In the genomic region with DNA sequence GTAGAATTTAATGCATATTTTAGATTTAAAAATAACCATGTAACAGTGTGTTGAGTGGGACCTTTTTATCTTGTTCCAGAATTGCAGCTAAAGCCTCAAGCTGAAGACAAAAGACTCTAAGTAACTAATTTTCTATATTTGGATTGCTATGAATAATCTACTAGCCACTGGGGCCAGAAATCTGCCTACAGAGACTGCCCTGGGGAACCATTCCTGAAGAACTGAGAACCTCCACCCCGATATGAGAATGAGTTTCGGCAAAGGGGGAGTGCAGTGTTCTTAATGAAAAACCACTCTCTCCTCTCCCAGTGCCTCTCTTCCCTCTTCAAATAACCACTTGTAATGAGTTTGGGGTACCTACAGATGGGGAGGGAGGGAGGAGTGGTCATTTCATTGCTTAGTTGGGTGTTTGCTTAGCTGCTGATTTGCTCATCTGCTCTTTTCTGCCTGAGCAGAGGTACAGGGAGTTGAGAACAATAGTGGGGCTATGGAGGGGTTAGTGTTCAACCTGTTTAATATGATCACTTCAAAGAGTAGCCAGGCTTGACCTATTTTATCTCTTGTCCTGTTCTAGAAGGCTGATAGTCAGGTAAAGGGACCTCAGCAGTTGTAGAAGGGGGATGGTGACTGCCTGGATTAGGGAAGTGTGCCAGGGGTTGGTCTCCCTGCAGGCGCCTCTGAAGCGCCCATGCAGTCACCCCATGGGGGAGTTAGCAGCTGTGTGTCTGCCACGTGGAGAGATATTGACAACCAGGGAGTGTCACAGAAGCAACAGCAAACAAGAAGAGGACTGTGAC, we compare ENCODE assay signal across 15 cellular contexts. TPM values are rescaled to one million over a fixed set of nuclear protein-coding genes. Genes with fewer than 3 reads are reported as not detected.
DNase-seq lines count a peak whose midpoint lies in the region; ATAC-seq and TF ChIP-seq lines count a peak whose summit lies in the region.
"Had no signal": no experiment of that assay in that cellular context is flagged by ENCODE, and none has a peak within 500 bp of the region (broad histone marks: within the 10 kb centered on the region; RNA-seq: fewer than 3 reads in every experiment).

No MANE protein-coding gene starts in this region.

- H3K36me3 Mint-ChIP-seq in CD8-positive, alpha-beta T cell, result peaks cover 15% of the 10 kb centered on the region

- DNase-seq in cardiac muscle cell (ENCODE audit: low read depth in 1 of 2, low spot score in 1 of 2), result no peak
- DNase-seq in cardiac septum (ENCODE audit: low spot score), result no peak
- DNase-seq in NCI-H510A treated with DMSO at 0.1 percent for 48 hours (lab: John Stamatoyannopoulos, UW), result peak; percentile 89
- peak; percentile 51 for DNase-seq in globus pallidus (ENCODE audit: low spot score)
- DNase-seq in upper lobe of right lung, result no peak
- no peak for DNase-seq in HEK293T (ENCODE audit: extremely low spot score)
- DNase-seq in GM19240 (ENCODE audit: insufficient read length, low spot score), result no peak
- DNase-seq in CD8-positive, alpha-beta T cell, result no peak
- DNase-seq: activated CD4-positive, alpha-beta memory T cell treated with anti-CD3 and anti-CD28 coated beads for 36 hours; cortex of kidney; GM23248; lower lobe of right lung; right lobe of liver had no signal

- H3K4me3 Mint-ChIP-seq in CD8-positive, alpha-beta T cell, result no peak overlapping the region
- H3K4me3 Mint-ChIP-seq: activated CD4-positive, alpha-beta memory T cell treated with anti-CD3 and anti-CD28 coated beads for 36 hours had no signal

- H3K27ac ChIP-seq in cardiac muscle cell (peak overlapping the region; percentile 57), upper lobe of right lung (no peak overlapping the region)
- no peak overlapping the region for H3K27ac ChIP-seq in CD8-positive, alpha-beta T cell (ENCODE audit: low read depth, low read length)
- H3K27ac ChIP-seq: GM23248, lower lobe of right lung, right lobe of liver, vagina had no signal

- intact Hi-C loops in cardiac septum (cut with DNase I) (no loop called here), upper lobe of right lung (cut with DNase I) (no loop called here)
- intact Hi-C loops in CD8-positive, alpha-beta T cell (cut with DNase I, micrococcal nuclease), result no loop called here

- H3K27me3 ChIP-seq in cardiac muscle cell (no peaks in the 10 kb centered on the region), upper lobe of right lung (no peaks in the 10 kb centered on the region)
- H3K27me3 ChIP-seq in CD8-positive, alpha-beta T cell (ENCODE audit: insufficient read depth, low read length), result no peaks in the 10 kb centered on the region
- H3K27me3 ChIP-seq: right lobe of liver, vagina had no signal

- CTCF ChIA-PET in HEK293T (lab: Yijun Ruan, JAX), result no interaction called here
- CTCF ChIA-PET in CD8-positive, alpha-beta T cell (lab: Charles Lee), result no interaction called here

- no peaks in the 10 kb centered on the region for H3K9me3 ChIP-seq in cardiac muscle cell (ENCODE audit: low read depth)
- no peaks in the 10 kb centered on the region for H3K9me3 ChIP-seq in upper lobe of right lung
- H3K9me3 ChIP-seq in CD8-positive, alpha-beta T cell (ENCODE audit: low read length), result no peaks in the 10 kb centered on the region
- H3K9me3 ChIP-seq: right lobe of liver, vagina had no signal

- TF ChIP-seq CTCF in cardiac muscle cell (IDR thresholded peaks at IDR 0.05; ENCODE audit: low read depth, low read length) (no peak), upper lobe of right lung (IDR thresholded peaks at IDR 0.05) (no peak)
- no peak for TF ChIP-seq CTCF in CD8-positive, alpha-beta T cell (IDR thresholded peaks at IDR 0.05)

- no peaks in the 10 kb centered on the region for H3K27me3 Mint-ChIP-seq in CD8-positive, alpha-beta T cell (ENCODE audit: low read depth)
- H3K27me3 Mint-ChIP-seq: activated CD4-positive, alpha-beta memory T cell treated with anti-CD3 and anti-CD28 coated beads for 36 hours had no signal

- H3K9me3 Mint-ChIP-seq in CD8-positive, alpha-beta T cell, result peaks cover 3% of the 10 kb centered on the region

- peak; percentile 35 for ATAC-seq in upper lobe of right lung
- ATAC-seq in CD8-positive, alpha-beta T cell, result no peak
- ATAC-seq: activated naive CD4-positive, alpha-beta T cell treated with anti-CD3 and anti-CD28 coated beads, Interleukin-2, amount 50 U/mL, for 72 hours; lower lobe of right lung had no signal

- H3K4me3 ChIP-seq in cardiac muscle cell (no peak overlapping the region), upper lobe of right lung (no peak overlapping the region)
- H3K4me3 ChIP-seq in CD8-positive, alpha-beta T cell (ENCODE audit: low read depth, low read length), result no peak overlapping the region
- H3K4me3 ChIP-seq: GM23248, lower lobe of right lung, right lobe of liver, vagina had no signal

- H3K27ac Mint-ChIP-seq in CD8-positive, alpha-beta T cell, result no peak overlapping the region
- H3K27ac Mint-ChIP-seq: activated CD4-positive, alpha-beta memory T cell treated with anti-CD3 and anti-CD28 coated beads for 36 hours; activated naive CD4-positive, alpha-beta T cell treated with anti-CD3 and anti-CD28 coated beads, Interleukin-2, amount 50 U/mL, for 72 hours had no signal

- peaks cover 18% of the 10 kb centered on the region for H3K4me1 ChIP-seq in cardiac muscle cell (ENCODE audit: low read depth)
- H3K4me1 ChIP-seq in upper lobe of right lung, result no peaks in the 10 kb centered on the region
- no peaks in the 10 kb centered on the region for H3K4me1 ChIP-seq in CD8-positive, alpha-beta T cell (ENCODE audit: insufficient read depth, low read length)
- H3K4me1 ChIP-seq: lower lobe of right lung, right lobe of liver had no signal

- POLR2A ChIA-PET in HEK293T (lab: Yijun Ruan, JAX), result no interaction called here
- POLR2A ChIA-PET in CD8-positive, alpha-beta T cell (lab: Charles Lee), result no interaction called here

- H3K36me3 ChIP-seq in cardiac muscle cell (no peaks in the 10 kb centered on the region), upper lobe of right lung (no peaks in the 10 kb centered on the region)
- no peaks in the 10 kb centered on the region for H3K36me3 ChIP-seq in CD8-positive, alpha-beta T cell (ENCODE audit: insufficient read depth, low read length)
- H3K36me3 ChIP-seq: lower lobe of right lung, right lobe of liver, vagina had no signal

- H3K4me1 Mint-ChIP-seq in CD8-positive, alpha-beta T cell (ENCODE audit: low read depth), result no peaks in the 10 kb centered on the region

TF ChIP-seq in HEK293T, 16 proteins besides CTCF, POLR2A, EP300 and RAD21:
- TF ChIP-seq CTBP1 (IDR thresholded peaks at IDR 0.05; ENCODE audit: borderline replicate concordance) (no peak), SP1 (IDR thresholded peaks at IDR 0.05) (no peak), TARDBP (IDR thresholded peaks at IDR 0.05) (no peak), FOXM1 (IDR thresholded peaks at IDR 0.05; ENCODE audit: borderline replicate concordance) (no peak), BHLHE40 (IDR thresholded peaks at IDR 0.05; ENCODE audit: borderline replicate concordance) (no peak), FOXK2 (IDR thresholded peaks at IDR 0.05) (no peak), LEF1 (IDR thresholded peaks at IDR 0.05; ENCODE audit: borderline replicate concordance) (no peak), ARNT (IDR thresholded peaks at IDR 0.05) (no peak), FOXA1 (IDR thresholded peaks at IDR 0.05) (no peak)
- TF ChIP-seq, protein P1, sequence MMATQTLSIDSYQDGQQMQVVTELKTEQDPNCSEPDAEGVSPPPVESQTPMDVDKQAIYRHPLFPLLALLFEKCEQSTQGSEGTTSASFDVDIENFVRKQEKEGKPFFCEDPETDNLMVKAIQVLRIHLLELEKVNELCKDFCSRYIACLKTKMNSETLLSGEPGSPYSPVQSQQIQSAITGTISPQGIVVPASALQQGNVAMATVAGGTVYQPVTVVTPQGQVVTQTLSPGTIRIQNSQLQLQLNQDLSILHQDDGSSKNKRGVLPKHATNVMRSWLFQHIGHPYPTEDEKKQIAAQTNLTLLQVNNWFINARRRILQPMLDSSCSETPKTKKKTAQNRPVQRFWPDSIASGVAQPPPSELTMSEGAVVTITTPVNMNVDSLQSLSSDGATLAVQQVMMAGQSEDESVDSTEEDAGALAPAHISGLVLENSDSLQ (IDR thresholded peaks at IDR 0.05), result no peak
TF ChIP-seq in HEK293T: peak in this region for 0.

RNA-seq across cellular contexts. Expression of a gene that starts 47.7 kb away (rescaled TPM):
- total RNA-seq in cardiac muscle cell (7.7 and 9.0 TPM in 2 replicates), cardiac septum (7.1 TPM), upper lobe of right lung (3.7 TPM)
- polyA plus RNA-seq in cardiac muscle cell, result 24.1 and 28.0 TPM in 2 replicates
- 1 to 10 TPM; 4.7 to 5.7 TPM for total RNA-seq in CD8-positive, alpha-beta T cell

Comparison
In these comparisons a context has a peak if more than half of its experiments do, and no peak if none do; other contexts are left out.
1. DNase-seq: peak in NCI-H510A treated with DMSO at 0.1 percent for 48 hours (single experiment) and globus pallidus (single experiment); none in cardiac muscle cell (0 of 2), cardiac septum (single experiment), upper lobe of right lung (single experiment), HEK293T (single experiment), GM19240 (single experiment) and CD8-positive, alpha-beta T cell (0 of 7).